Comparison of ENCODE assay signal across 17 cellular contexts in the genomic region with DNA sequence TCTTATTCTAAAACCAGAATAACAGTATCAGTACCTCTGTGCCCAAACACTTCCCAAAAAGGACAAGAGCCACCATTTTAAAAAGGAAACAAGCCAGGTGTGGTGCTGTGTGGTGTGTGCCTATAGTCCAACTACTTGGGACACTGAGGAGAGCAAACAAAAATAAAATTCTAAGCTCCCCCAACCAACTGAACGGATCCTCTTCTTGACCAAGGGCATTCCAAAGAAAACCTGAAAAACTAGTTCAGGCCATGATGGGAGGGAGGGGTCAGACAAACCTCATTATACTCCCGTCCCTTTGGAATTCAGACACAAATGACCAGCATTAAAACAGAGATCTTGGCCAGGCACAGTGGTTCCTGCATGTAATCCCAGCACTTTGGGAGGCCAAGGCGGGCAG. TPM values are rescaled to one million over a fixed set of nuclear protein-coding genes. Genes with fewer than 3 reads are reported as not detected.
A peak's percentile ranks its signal among the peaks of the same experiment; 100 is the strongest.
DNase-seq lines count a peak whose midpoint lies in the region; ATAC-seq and TF ChIP-seq lines count a peak whose summit lies in the region.
"Had no signal": no experiment of that assay in that cellular context is flagged by ENCODE, and none has a peak within 500 bp of the region (broad histone marks: within the 10 kb centered on the region; RNA-seq: fewer than 3 reads in every experiment).

No MANE protein-coding gene starts in this region.

- H3K27ac ChIP-seq in CD4-positive, alpha-beta memory T cell (ENCODE audit: low read depth, low read length) = no peak overlapping the region
- H3K27ac ChIP-seq: neural progenitor cell had no signal

- CTCF ChIA-PET in CD4-positive, alpha-beta memory T cell (lab: Charles Lee; ENCODE audit: partially characterized antibody) = interaction anchor here (1.2 kb wide), 1 partner anchor 19 kb away, joined by 3 read pairs; no protein-coding TSS in a partner anchor

- DNase-seq in CD4-positive, alpha-beta memory T cell = no peak
- DNase-seq in HT-29 (ENCODE audit: low spot score) (peak; percentile 76), epithelial cell of esophagus (ENCODE audit: low read depth) (peak; percentile 40), nephron progenitor cell (no peak), osteocyte (ENCODE audit: extremely low spot score, unreplicated experiment) (no peak), middle frontal gyrus (ENCODE audit: extremely low spot score, low spot score) (no peak)
- DNase-seq: activated gamma-delta T cell treated with Interleukin-2 at 50 U/mL for 16 hours; DND-41; hippocampal formation; NCI-H1417 treated with DMSO at 0.1 percent for 48 hours; stimulated activated CD4-positive, alpha-beta T cell treated with anti-CD3 and anti-CD28 coated beads, Interleukin-4, amount 100 ng/mL, for 24 hours had no signal

- ATAC-seq in GM21619 (IDR thresholded peaks at IDR 0.05; ENCODE audit: unreplicated experiment) (no peak), GM21423 (IDR thresholded peaks at IDR 0.05; ENCODE audit: unreplicated experiment) (no peak)

- TF ChIP-seq CTCF in epithelial cell of esophagus (IDR thresholded peaks at IDR 0.05; ENCODE audit: insufficient read depth, low read depth, low read length, missing control alignments) (no peak), nephron progenitor cell (IDR thresholded peaks at IDR 0.05) (no peak), osteocyte (IDR thresholded peaks at IDR 0.05) (no peak)

- H3K4me1 ChIP-seq in CD4-positive, alpha-beta memory T cell (ENCODE audit: insufficient read depth, low read length) = peaks cover 13% of the 10 kb centered on the region

- H3K27me3 Mint-ChIP-seq in CD4-positive, alpha-beta memory T cell = no peaks in the 10 kb centered on the region
- H3K27me3 Mint-ChIP-seq in nephron progenitor cell (ENCODE audit: low read depth, poor library complexity) (no peaks in the 10 kb centered on the region), osteocyte (ENCODE audit: unreplicated experiment) (no peaks in the 10 kb centered on the region)

- H3K36me3 Mint-ChIP-seq in CD4-positive, alpha-beta memory T cell = peaks cover 22 to 48% of the 10 kb centered on the region in 2 donors
- H3K36me3 Mint-ChIP-seq in nephron progenitor cell (ENCODE audit: low read depth) = peaks cover 66% of the 10 kb centered on the region
- H3K36me3 Mint-ChIP-seq in osteocyte (ENCODE audit: unreplicated experiment) = peaks cover 17% of the 10 kb centered on the region

- no peaks in the 10 kb centered on the region for H3K9me3 ChIP-seq in CD4-positive, alpha-beta memory T cell (ENCODE audit: control insufficient read depth in 1 of 2, low read length in 2 of 2)

- intact Hi-C loops in CD4-positive, alpha-beta memory T cell (cut with micrococcal nuclease) = no loop called here

- H3K4me3 ChIP-seq in CD4-positive, alpha-beta memory T cell (ENCODE audit: low read length in 2 of 2) = no peak overlapping the region
- H3K4me3 ChIP-seq in epithelial cell of esophagus (ENCODE audit: low read length) = no peak overlapping the region
- H3K4me3 ChIP-seq: neural progenitor cell had no signal

- no peak overlapping the region for H3K4me3 Mint-ChIP-seq in CD4-positive, alpha-beta memory T cell
- no peak overlapping the region for H3K4me3 Mint-ChIP-seq in nephron progenitor cell
- H3K4me3 Mint-ChIP-seq in osteocyte (ENCODE audit: unreplicated experiment) = no peak overlapping the region
- H3K4me3 Mint-ChIP-seq: neural progenitor cell had no signal

- H3K27ac Mint-ChIP-seq in CD4-positive, alpha-beta memory T cell = peak overlapping the region in 4 of 7 donors; percentile 7 to 42 (median 32)
- H3K27ac Mint-ChIP-seq in nephron progenitor cell = peak overlapping the region; percentile 59
- no peak overlapping the region for H3K27ac Mint-ChIP-seq in osteocyte (ENCODE audit: unreplicated experiment)
- H3K27ac Mint-ChIP-seq: neural progenitor cell had no signal

- POLR2A ChIA-PET in CD4-positive, alpha-beta memory T cell (lab: Charles Lee; ENCODE audit: partially characterized antibody) = no interaction called here

- H3K9me3 Mint-ChIP-seq in CD4-positive, alpha-beta memory T cell = no peaks in the 10 kb centered on the region
- H3K9me3 Mint-ChIP-seq in nephron progenitor cell (no peaks in the 10 kb centered on the region), osteocyte (ENCODE audit: unreplicated experiment) (no peaks in the 10 kb centered on the region)
- H3K9me3 Mint-ChIP-seq: neural progenitor cell had no signal

- peaks cover 6 to 19% (median 8%) of the 10 kb centered on the region in 4 donors for H3K4me1 Mint-ChIP-seq in CD4-positive, alpha-beta memory T cell
- H3K4me1 Mint-ChIP-seq in nephron progenitor cell (peaks cover 7% of the 10 kb centered on the region), osteocyte (ENCODE audit: unreplicated experiment) (peaks cover 8% of the 10 kb centered on the region)

- no peaks in the 10 kb centered on the region for H3K27me3 ChIP-seq in CD4-positive, alpha-beta memory T cell (ENCODE audit: insufficient read depth, low read length)
- H3K27me3 ChIP-seq: neural progenitor cell had no signal

- peaks cover 13% of the 10 kb centered on the region for H3K36me3 ChIP-seq in CD4-positive, alpha-beta memory T cell (ENCODE audit: insufficient read depth, low read length)
- H3K36me3 ChIP-seq: neural progenitor cell had no signal

RNA-seq across cellular contexts. Expression of gene SLC11A2, which starts 20.5 kb away (rescaled TPM):
- 10 to 100 TPM; 55.1 to 62.7 TPM for total RNA-seq in CD4-positive, alpha-beta memory T cell
- 10 to 100 TPM in 1 of 2 donors, 1 to 10 TPM in 1; 7.4 to 18.9 TPM for polyA plus RNA-seq in CD4-positive, alpha-beta memory T cell
- 20.1 and 42.9 TPM in 2 replicates for total RNA-seq in HT-29 (2014; rRNA removed; shearing (Covaris generic))
- total RNA-seq in osteocyte = 42.6 and 51.8 TPM in 2 replicates

RNA-seq across cellular contexts. Expression of gene LETMD1, which starts 42.5 kb away (rescaled TPM):
- total RNA-seq in CD4-positive, alpha-beta memory T cell = 10 to 100 TPM; 83.7 to 93.3 TPM
- 10 to 100 TPM; 32.6 to 36.6 TPM for polyA plus RNA-seq in CD4-positive, alpha-beta memory T cell
- total RNA-seq in HT-29 (2014; rRNA removed; shearing (Covaris generic)) = 36.8 and 47.1 TPM in 2 replicates
- 44.9 and 45.6 TPM in 2 replicates for total RNA-seq in osteocyte

RNA-seq across cellular contexts. Expression of gene HIGD1C, which starts 53.3 kb away (rescaled TPM):
- total RNA-seq in CD4-positive, alpha-beta memory T cell = not detected
- polyA plus RNA-seq in CD4-positive, alpha-beta memory T cell = not detected
- total RNA-seq in HT-29 (2014; rRNA removed; shearing (Covaris generic)) = not detected in 2 replicates
- total RNA-seq in osteocyte = not detected in 2 replicates
- total RNA-seq: activated CD8-positive, alpha-beta memory T cell treated with anti-CD3 and anti-CD28 coated beads for 36 hours; lower leg skin; urinary bladder had no signal
- polyA plus RNA-seq: urinary bladder had no signal

Comparison
In these comparisons a context has a peak if more than half of its experiments do, and no peak if none do; other contexts are left out.
1. DNase-seq: peak in HT-29 (single experiment) and epithelial cell of esophagus (single experiment); none in CD4-positive, alpha-beta memory T cell (0 of 5), nephron progenitor cell (single experiment), osteocyte (single experiment) and middle frontal gyrus (single experiment).